In the genomic region with DNA sequence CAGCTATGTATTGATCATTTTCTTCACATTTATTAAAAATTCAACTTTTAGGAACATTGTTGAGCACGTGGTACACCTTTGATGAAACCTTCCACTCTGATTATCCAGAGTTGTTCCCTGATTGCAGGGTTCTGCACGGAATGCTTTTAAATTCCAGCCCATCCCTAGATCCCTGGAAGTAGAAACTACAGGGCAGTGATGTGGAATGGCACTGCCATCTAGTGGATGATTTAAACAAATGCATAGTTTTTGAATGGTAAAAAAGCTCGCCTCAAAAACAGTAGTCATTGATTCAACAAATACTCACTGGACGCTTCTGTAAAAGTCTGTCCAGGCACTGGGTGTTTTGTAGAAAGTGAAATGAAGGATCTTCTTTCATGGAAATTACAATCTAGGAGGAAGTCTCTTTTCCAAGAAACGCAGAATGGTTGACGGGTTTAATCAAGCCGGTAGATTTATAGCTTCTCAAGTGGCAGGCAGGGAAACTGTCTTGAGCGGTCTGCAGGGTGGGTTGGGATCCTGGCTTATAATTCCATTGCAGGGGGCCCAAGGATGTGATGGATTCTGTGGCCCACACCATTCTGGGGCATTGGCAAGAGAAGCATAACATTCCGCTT, we compare ENCODE assay signal across 8 cellular contexts.
DNase-seq lines count a peak whose midpoint lies in the region; ATAC-seq and TF ChIP-seq lines count a peak whose summit lies in the region.

No MANE protein-coding gene starts in this region.

- H3K4me3 ChIP-seq in WI38 (ENCODE audit: low read depth, low read length) (no peak overlapping the region), lower leg skin (ENCODE audit: low read depth, poor library complexity, severe bottlenecking) (no peak overlapping the region)

- TF ChIP-seq CTCF in WI38 (IDR thresholded peaks at IDR 0.05; ENCODE audit: low read depth, low read length) (peak; percentile 55), lower leg skin (IDR thresholded peaks at IDR 0.05) (no peak)

- ATAC-seq in Right ventricle myocardium inferior, result peak; percentile 48
- ATAC-seq in Right ventricle myocardium superior (ENCODE audit: poor library complexity), result peak; percentile 62

- no peak for TF ChIP-seq POLR2A in lower leg skin (IDR thresholded peaks at IDR 0.05)

- DNase-seq in Right ventricle myocardium inferior (ENCODE audit: missing footprints) (no peak), cardiac septum (ENCODE audit: low spot score) (no peak), NCI-H1092 (lab: John Stamatoyannopoulos, UW) (peak; percentile 11), Right ventricle myocardium superior (no peak), putamen (ENCODE audit: low spot score) (peak; percentile 50), KG1 (lab: John Stamatoyannopoulos, UW) (no peak), lower leg skin (ENCODE audit: low spot score in 2 of 2) (no peak)

- intact Hi-C loops in Right ventricle myocardium inferior (cut with DNase I) (loop anchor here (10.0 kb wide), 2 partner anchors 144 to 274 kb away; no protein-coding TSS in a partner anchor), cardiac septum (cut with DNase I) (no loop called here), Right ventricle myocardium superior (cut with DNase I) (loop anchor here (5.0 kb wide), 1 partner anchor 276 kb away; no protein-coding TSS in a partner anchor), lower leg skin (cut with DNase I; ENCODE audit: low total_unique reads) (no loop called here)

- WGBS in lower leg skin, 2 donors, result 39 to 48% methylated on average over 9 of the region's 9 CpGs

Comparison
In these comparisons a context has a peak if more than half of its experiments do, and no peak if none do; other contexts are left out.
1. intact Hi-C loops: an anchor here in Right ventricle myocardium inferior (10.0 kb wide) and Right ventricle myocardium superior (5.0 kb wide); none called in cardiac septum and lower leg skin.
2. DNase-seq: peak in NCI-H1092 (single experiment) and putamen (single experiment); none in Right ventricle myocardium inferior (single experiment), cardiac septum (single experiment), Right ventricle myocardium superior (single experiment), KG1 (single experiment) and lower leg skin (0 of 2).